In the genomic region with DNA sequence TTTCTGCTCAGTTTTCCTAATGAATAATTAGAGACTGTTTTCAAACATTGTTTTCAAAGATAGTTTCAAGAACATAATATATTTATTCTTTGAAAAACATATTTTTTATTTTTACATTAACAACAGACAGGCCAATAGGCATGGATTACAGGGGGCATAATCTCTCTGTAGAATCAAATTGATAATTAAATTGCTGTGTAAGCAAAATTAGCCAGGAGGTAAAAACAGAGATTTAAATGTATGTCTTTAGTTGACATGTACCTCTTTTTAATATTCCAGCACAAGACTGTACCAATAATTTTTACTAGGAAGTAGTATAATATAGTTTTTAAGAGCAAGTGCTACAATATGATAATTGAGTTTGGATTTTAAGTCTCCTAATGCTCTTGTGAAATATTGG, we compare ENCODE assay signal across 25 cellular contexts.
"Had no signal": no experiment of that assay in that cellular context is flagged by ENCODE, and none has a peak within 500 bp of the region (broad histone marks: within the 10 kb centered on the region; RNA-seq: fewer than 3 reads in every experiment).

No MANE protein-coding gene starts in this region.

- H3K9me3 ChIP-seq: left ventricle myocardium inferior, neutrophil, right atrium auricular region, stomach, testis, thyroid gland, transverse colon, upper lobe of left lung, vagina had no signal

- H3K27me3 ChIP-seq: neural progenitor cell, neutrophil, right atrium auricular region, stomach, testis, thyroid gland, transverse colon, upper lobe of left lung, vagina had no signal

- DNase-seq: islet precursor cell; left ventricle myocardium inferior; mesendoderm; naive B cell; natural killer cell; nephron progenitor cell; occipital lobe; stimulated activated CD4-positive, alpha-beta T cell treated with anti-CD3 and anti-CD28 coated beads, Interleukin-12 subunit alpha, Interleukin-12 subunit beta, amount 100 ng/mL, for 4 hours; stimulated activated CD4-positive, alpha-beta T cell treated with anti-CD3 and anti-CD28 coated beads, Interleukin-15, amount 100 ng/mL, for 24 hours; stimulated activated CD4-positive, alpha-beta T cell treated with anti-CD3 and anti-CD28 coated beads, Interleukin-2, amount 100 ng/mL, for 24 hours; stimulated activated CD4-positive, alpha-beta T cell treated with anti-CD3 and anti-CD28 coated beads, Interleukin-4, amount 100 ng/mL, for 1 hour; stimulated activated naive B cell treated with anti-CD40 and anti-IgM and Interleukin-4, amounts not matched to agents 10 μg/mL and 1 μg/mL and 100 μg/mL, for 72 hours; stimulated activated naive CD8-positive, alpha-beta T cell treated with anti-CD3 and anti-CD28 coated beads, Interleukin-15, Interleukin-2, amounts not matched to agents 100 U/mL and 50 U/mL, for 24 hours; stomach; testis; thyroid gland; transverse colon; upper lobe of left lung had no signal

- H3K9ac ChIP-seq: neural progenitor cell had no signal

- H3K4me2 ChIP-seq: neural progenitor cell had no signal

- H3K36me3 ChIP-seq: left ventricle myocardium inferior, neural progenitor cell, neutrophil, right atrium auricular region, stomach, thyroid gland, transverse colon, upper lobe of left lung, vagina had no signal

- ATAC-seq: natural killer cell; sciatic nerve; stimulated activated naive B cell treated with anti-CD40 and anti-IgM and Interleukin-4, amounts not matched to agents 10 μg/mL and 1 μg/mL and 100 μg/mL, for 72 hours; stimulated activated naive CD8-positive, alpha-beta T cell treated with anti-CD3 and anti-CD28 coated beads, Interleukin-15, Interleukin-2, amounts not matched to agents 100 U/mL and 50 U/mL, for 24 hours had no signal

- H3K4me3 ChIP-seq: left ventricle myocardium inferior, lung, neural progenitor cell, right atrium auricular region, skin epidermis, stomach, testis, thyroid gland, transverse colon, upper lobe of left lung, vagina had no signal

- H3K4me1 ChIP-seq: left ventricle myocardium inferior, neural progenitor cell, right atrium auricular region, stomach, testis, thyroid gland, transverse colon, upper lobe of left lung, vagina had no signal

- H3K27ac ChIP-seq: left ventricle myocardium inferior, neural progenitor cell, neutrophil, right atrium auricular region, skin epidermis, stomach, testis, thyroid gland, transverse colon, upper lobe of left lung, vagina had no signal
